ENCODE assay signal across 8 cellular contexts in the genomic region with DNA sequence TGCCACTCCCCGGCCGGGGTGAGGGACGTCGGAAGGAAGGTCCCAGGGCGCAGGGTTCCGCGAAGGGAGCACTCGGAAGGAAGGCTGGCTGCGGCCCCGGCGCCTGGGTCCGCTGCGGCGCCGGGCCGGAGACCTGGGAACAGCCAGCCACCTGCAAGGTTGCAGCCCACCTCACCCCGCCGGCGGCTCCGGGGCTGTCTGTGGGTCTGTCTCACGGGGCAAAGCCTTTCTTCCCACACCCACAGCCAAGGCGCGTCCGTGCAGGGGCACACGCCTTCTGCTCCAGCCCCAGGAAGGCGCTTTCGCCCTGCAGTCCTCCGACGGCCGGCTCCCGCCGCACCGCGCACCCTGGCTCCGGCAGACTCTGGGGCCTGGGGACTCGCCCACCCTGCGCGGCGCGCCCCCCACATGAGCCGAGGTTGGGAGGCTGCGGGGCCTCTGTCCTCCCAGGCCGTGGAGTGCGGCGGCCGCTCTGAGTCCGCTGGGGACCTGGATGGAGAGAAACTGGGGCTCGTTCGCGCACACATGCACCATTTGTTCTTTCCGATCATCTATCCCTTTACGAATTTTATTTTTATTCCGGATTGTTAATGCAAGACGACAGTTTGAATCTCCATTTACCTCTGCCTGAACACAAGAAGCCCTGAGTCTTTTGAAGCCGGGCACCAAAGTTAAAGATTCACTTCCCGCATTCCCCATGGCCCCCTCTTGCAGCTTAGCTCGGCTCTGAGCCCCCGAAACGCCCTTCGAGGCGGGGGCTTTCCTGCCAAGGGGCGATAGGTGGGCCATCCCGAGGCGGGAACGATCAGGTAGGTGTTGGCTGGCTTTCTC. TPM values are rescaled to one million over a fixed set of nuclear protein-coding genes. Genes with fewer than 3 reads are reported as not detected.
DNase-seq lines count a peak whose midpoint lies in the region; TF ChIP-seq lines count a peak whose summit lies in the region.

No MANE protein-coding gene starts in this region.

- peak overlapping the region; percentile 52 for H3K27ac Mint-ChIP-seq in activated naive CD4-positive, alpha-beta T cell treated with anti-CD3 and anti-CD28 coated beads, Interleukin-2, amount 50 U/mL, for 24 hours

- H3K4ac ChIP-seq in mesendoderm (ENCODE audit: low read depth, low read length) = no peak overlapping the region

- peak overlapping the region; percentile 48 for H3K4me3 ChIP-seq in colonic mucosa
- H3K4me3 ChIP-seq in mesendoderm (ENCODE audit: low read length) = no peak overlapping the region
- peak overlapping the region in 3 of 4 donors; percentile 31 to 48 (median 35) for H3K4me3 ChIP-seq in transverse colon

- H3K79me1 ChIP-seq in mesendoderm (ENCODE audit: low read length) = no peaks in the 10 kb centered on the region

- H2BK5ac ChIP-seq in mesendoderm (ENCODE audit: low read length) = no peak overlapping the region

- peak overlapping the region; percentile 51 for H3K4me2 ChIP-seq in mesendoderm (ENCODE audit: low read length)

- peaks cover 49% of the 10 kb centered on the region for H3K27me3 Mint-ChIP-seq in activated naive CD4-positive, alpha-beta T cell treated with anti-CD3 and anti-CD28 coated beads, Interleukin-2, amount 50 U/mL, for 24 hours

- H3K9me3 ChIP-seq in colonic mucosa = no peaks in the 10 kb centered on the region
- no peaks in the 10 kb centered on the region for H3K9me3 ChIP-seq in transverse colon

- H3K4me1 ChIP-seq in colonic mucosa (peaks cover 20% of the 10 kb centered on the region), mesendoderm (ENCODE audit: control insufficient read depth, low read depth, low read length) (peaks cover 11% of the 10 kb centered on the region), transverse colon (peaks cover 16 to 55% (median 36%) of the 10 kb centered on the region in 4 donors)

- in situ Hi-C loops in transverse colon (cut with MboI; ENCODE audit: low pct_ligation_motif_present in 1 of 4, low pct_unique_long_range_greater_than_20kb in 1 of 4, low sequenced_read_pairs in 3 of 4) = no loop called here

- H2BK120ac ChIP-seq in mesendoderm (ENCODE audit: low read depth, low read length) = no peak overlapping the region

- no peaks in the 10 kb centered on the region for H3K79me2 ChIP-seq in mesendoderm (ENCODE audit: control insufficient read depth, insufficient read depth, low read length)

- H3K4me3 Mint-ChIP-seq in activated naive CD4-positive, alpha-beta T cell treated with anti-CD3 and anti-CD28 coated beads, Interleukin-2, amount 50 U/mL, for 24 hours = peak overlapping the region; percentile 71

- no peaks in the 10 kb centered on the region for H3K36me3 Mint-ChIP-seq in activated naive CD4-positive, alpha-beta T cell treated with anti-CD3 and anti-CD28 coated beads, Interleukin-2, amount 50 U/mL, for 24 hours

- no peak overlapping the region for H2BK15ac ChIP-seq in mesendoderm (replicated peaks; ENCODE audit: low read depth)

- no peaks in the 10 kb centered on the region for H3K9me3 Mint-ChIP-seq in activated naive CD4-positive, alpha-beta T cell treated with anti-CD3 and anti-CD28 coated beads, Interleukin-2, amount 50 U/mL, for 24 hours

- no peak for TF ChIP-seq POLR2A in transverse colon (IDR thresholded peaks at IDR 0.05)

- WGBS in mesendoderm (ENCODE audit: extremely low coverage, insufficient coverage, low lambda C conversion rate) = no CpG with 5 or more reads among the region's 65 CpGs
- WGBS in transverse colon (ENCODE audit: low coverage in 1 of 2), 2 donors = 0 to 8% methylated on average over 4 to 48 of the region's 65 CpGs

- intact Hi-C loops in colonic mucosa (cut with DNase I) (loop anchor here (5.0 kb wide), 3 partner anchors 502 to 747 kb away; no protein-coding TSS in a partner anchor), transverse colon (cut with DNase I; ENCODE audit: low total_unique reads) (loop anchor here (5.0 to 10.0 kb wide), 3 partner anchors 500 to 1032 kb away; no protein-coding TSS in a partner anchor)

- H3K9ac ChIP-seq in colonic mucosa (ENCODE audit: low read depth in 2 of 2, low read length in 2 of 2) = no peak overlapping the region
- no peak overlapping the region for H3K9ac ChIP-seq in mesendoderm (ENCODE audit: low read length)

- no peak for TF ChIP-seq EP300 in transverse colon (IDR thresholded peaks at IDR 0.05; ENCODE audit: low read depth)

- H3K23ac ChIP-seq in mesendoderm (ENCODE audit: low read length) = peak overlapping the region; percentile 57

- H2AK5ac ChIP-seq in mesendoderm (ENCODE audit: low read length) = no peak overlapping the region

- no peaks in the 10 kb centered on the region for H3K36me3 ChIP-seq in colonic mucosa
- no peaks in the 10 kb centered on the region for H3K36me3 ChIP-seq in mesendoderm (ENCODE audit: control insufficient read depth, insufficient read depth, low read length)
- H3K36me3 ChIP-seq in transverse colon = no peaks in the 10 kb centered on the region

- H3K56ac ChIP-seq in mesendoderm (ENCODE audit: low read length) = peak overlapping the region; percentile 35

- H3K27me3 ChIP-seq in colonic mucosa = peaks cover 88% of the 10 kb centered on the region
- H3K27me3 ChIP-seq in mesendoderm (ENCODE audit: insufficient read depth, low read length, poor library complexity) = peaks cover 24% of the 10 kb centered on the region
- H3K27me3 ChIP-seq in transverse colon = peaks cover 92% of the 10 kb centered on the region

- H3K4me1 Mint-ChIP-seq in activated naive CD4-positive, alpha-beta T cell treated with anti-CD3 and anti-CD28 coated beads, Interleukin-2, amount 50 U/mL, for 24 hours = peaks cover 35% of the 10 kb centered on the region

- DNase-seq in activated naive CD4-positive, alpha-beta T cell treated with Interleukin-2 at 50 U/mL for 16 hours = no peak
- no peak for DNase-seq in colonic mucosa
- no peak for DNase-seq in mesendoderm
- no peak for DNase-seq in transverse colon
- DNase-seq in central memory CD4-positive, alpha-beta T cell = no peak
- DNase-seq in kidney tubule cell (ENCODE audit: low spot score) = no peak
- DNase-seq in GM19238 (ENCODE audit: insufficient read length, low spot score) = no peak

- no peak overlapping the region for H4K8ac ChIP-seq in mesendoderm (ENCODE audit: low read depth, low read length)

- H3K27ac ChIP-seq in colonic mucosa (no peak overlapping the region), mesendoderm (ENCODE audit: low read depth, low read length) (no peak overlapping the region), transverse colon (no peak overlapping the region)

- H4K5ac ChIP-seq in mesendoderm (ENCODE audit: low read length) = no peak overlapping the region

- H3K18ac ChIP-seq in mesendoderm (ENCODE audit: low read length) = peak overlapping the region; percentile 5

- TF ChIP-seq CTCF in colonic mucosa (IDR thresholded peaks at IDR 0.05) (no peak), transverse colon (IDR thresholded peaks at IDR 0.05) (no peak)

RNA-seq across cellular contexts. Expression of a gene that starts 4.5 kb away (rescaled TPM):
- total RNA-seq in colonic mucosa = 1 to 10 TPM in 1 of 2 donors, under 1 TPM in 1; 0.69 to 1.5 TPM
- polyA plus RNA-seq in mesendoderm (2013, experiment 1 of 2) = 1.1 TPM
- polyA plus RNA-seq in mesendoderm (2013, experiment 2 of 2) = 1.1 TPM
- under 1 TPM; 0.75 to 0.96 (median 0.79) TPM for total RNA-seq in transverse colon
